In the genomic region with DNA sequence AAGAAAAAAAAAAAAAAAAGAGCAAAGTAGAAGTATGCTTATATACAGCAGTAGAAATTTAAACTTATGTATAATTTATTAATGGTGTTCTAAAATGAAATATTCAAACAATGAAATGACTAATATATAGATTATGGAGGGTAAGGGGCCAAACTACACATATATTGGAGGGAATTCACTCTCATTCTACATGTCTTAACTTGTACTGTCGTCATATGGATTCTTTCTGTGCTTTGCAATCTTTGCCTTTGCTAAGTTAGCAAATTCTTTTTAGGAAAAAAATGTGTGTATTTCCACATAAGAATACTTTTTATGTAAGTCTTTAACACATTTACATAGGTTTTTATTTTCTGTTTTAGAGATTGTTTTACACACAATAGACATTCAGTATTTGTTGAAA, we compare ENCODE assay signal across 7 cellular contexts.
"Had no signal": no experiment of that assay in that cellular context is flagged by ENCODE, and none has a peak within 500 bp of the region (broad histone marks: within the 10 kb centered on the region; RNA-seq: fewer than 3 reads in every experiment).

No MANE protein-coding gene starts in this region.

- ATAC-seq: pancreas had no signal

- H3K4me3 ChIP-seq: hepatocyte, pancreas, thyroid gland had no signal

- H3K27me3 ChIP-seq: hepatocyte, pancreas, thyroid gland had no signal

- DNase-seq: activated effector memory CD4-positive, alpha-beta T cell treated with Interleukin-2 at 50 U/mL for 16 hours; activated T-cell treated with anti-CD3 and anti-CD28 coated beads, Interleukin-2, amount 50 U/mL, for 1 hour; amniotic stem cell; kidney glomerular epithelial cell; pancreas; thyroid gland had no signal

- H3K27ac ChIP-seq: hepatocyte, pancreas, thyroid gland had no signal

- H3K79me2 ChIP-seq: hepatocyte had no signal

- H3K9me3 ChIP-seq: pancreas, thyroid gland had no signal

- H3K4me2 ChIP-seq: hepatocyte had no signal

- H2AFZ ChIP-seq: hepatocyte had no signal

- H3K4me1 ChIP-seq: pancreas, thyroid gland had no signal

- H3K36me3 ChIP-seq: pancreas, thyroid gland had no signal
